Comparison of ENCODE assay signal across 12 cellular contexts in genomic region chr1:93471911-93472310, GRCh38. TPM values are rescaled to one million over a fixed set of nuclear protein-coding genes. Genes with fewer than 3 reads are reported as not detected.
DNase-seq lines count a peak whose midpoint lies in the region; ATAC-seq, FAIRE-seq and TF ChIP-seq lines count a peak whose summit lies in the region.
"Had no signal": no experiment of that assay in that cellular context is flagged by ENCODE, and none has a peak within 500 bp of the region (broad histone marks: within the 10 kb centered on the region; RNA-seq: fewer than 3 reads in every experiment).

No MANE protein-coding gene starts in this region.

- H3K9me1 ChIP-seq in endothelial cell of umbilical vein (replicated peaks; ENCODE audit: control insufficient read depth, extremely low read depth, insufficient read depth, low read length): peaks cover 1% of the 10 kb centered on the region

- TF ChIP-seq POLR2A in endothelial cell of umbilical vein (IDR thresholded peaks at IDR 0.05; ENCODE audit: low read depth, low read length): no peak

- H3K4me2 ChIP-seq in endothelial cell of umbilical vein (ENCODE audit: insufficient read depth, low read length): peak overlapping the region; percentile 52

- CTCF ChIA-PET in endothelial cell of umbilical vein (lab: Charles Lee): interaction anchor here (1.1 kb wide), 1 partner anchor 14 kb away, joined by 3 read pairs; no protein-coding TSS in a partner anchor
- CTCF ChIA-PET in activated CD8-positive, alpha-beta T cell treated with anti-CD3 and anti-CD28 coated beads, Interleukin-2, amount 10 ng/mL, durations not matched to agents 7 days and 5 days (lab: Charles Lee): no interaction called here

- peaks cover 79% of the 10 kb centered on the region for H3K79me2 ChIP-seq in endothelial cell of umbilical vein (ENCODE audit: control insufficient read depth, insufficient read depth, low read length)

- H4K20me1 ChIP-seq in endothelial cell of umbilical vein (replicated peaks; ENCODE audit: control insufficient read depth, extremely low read depth, insufficient read depth, low read length): peaks cover 24% of the 10 kb centered on the region

- H3K36me3 ChIP-seq in endothelial cell of umbilical vein (ENCODE audit: control insufficient read depth in 2 of 2, extremely low read depth in 1 of 2, insufficient read depth in 2 of 2, low read length in 2 of 2) (no peaks in the 10 kb centered on the region), small intestine (ENCODE audit: control insufficient read depth in 2 of 2, insufficient read depth in 2 of 2, low read length in 2 of 2) (no peaks in the 10 kb centered on the region)

- H3K4me1 Mint-ChIP-seq in osteocyte (ENCODE audit: unreplicated experiment): peaks cover 37% of the 10 kb centered on the region
- no peaks in the 10 kb centered on the region for H3K4me1 Mint-ChIP-seq in activated CD8-positive, alpha-beta T cell treated with anti-CD3 and anti-CD28 coated beads, Interleukin-2, amount 10 ng/mL, durations not matched to agents 7 days and 5 days (ENCODE audit: low read depth)

- H3K9ac ChIP-seq in endothelial cell of umbilical vein (replicated peaks; ENCODE audit: extremely low read depth, insufficient read depth, low read length): no peak overlapping the region

- BruUV-seq in endothelial cell of umbilical vein (replicated peaks; lab: Mats Ljungman, UMichigan): no TSS peak

- H3K27me3 ChIP-seq in endothelial cell of umbilical vein (ENCODE audit: control insufficient read depth in 2 of 2, insufficient read depth in 2 of 2, low read length in 2 of 2): no peaks in the 10 kb centered on the region
- H3K27me3 ChIP-seq in small intestine (ENCODE audit: control insufficient read depth in 2 of 2, insufficient read depth in 2 of 2, low read length in 2 of 2): no peaks in the 10 kb centered on the region

- 38 to 63% (median 41%) methylated on average over 1 of the region's 1 CpG for WGBS in small intestine, 3 donors

- peaks cover 14% of the 10 kb centered on the region for H3K4me1 ChIP-seq in endothelial cell of umbilical vein (ENCODE audit: control insufficient read depth, extremely low read depth, insufficient read depth, low read length)
- peaks cover 0 to 2% of the 10 kb centered on the region in 2 donors for H3K4me1 ChIP-seq in small intestine (ENCODE audit: control insufficient read depth in 2 of 2, insufficient read depth in 1 of 2, low read depth in 1 of 2, low read length in 1 of 2)

- DNase-seq in ELR (ENCODE audit: low read depth) (peak; percentile 24), NCI-H226 (peak; percentile 68), endothelial cell of umbilical vein (ENCODE audit: low read depth, low spot score) (peak; percentile 86), osteocyte (ENCODE audit: extremely low spot score, unreplicated experiment) (no peak), SIG-M5 treated with dmso at 0.1 percent for 504 hours (lab: John Stamatoyannopoulos, UW; ENCODE audit: unreplicated experiment) (no peak), T1000 (lab: John Stamatoyannopoulos, UW) (no peak), small intestine (no peak)
- no peak for DNase-seq in activated CD8-positive, alpha-beta T cell treated with anti-CD3 and anti-CD28 coated beads, Interleukin-2, amount 10 ng/mL, durations not matched to agents 7 days and 5 days
- DNase-seq: aorta; islet precursor cell; NCI-H2081; stimulated activated naive B cell treated with anti-CD40 and anti-IgM and Interleukin-4, amounts not matched to agents 10 μg/mL and 1 μg/mL and 100 μg/mL, for 72 hours had no signal

- H3K27ac ChIP-seq in endothelial cell of umbilical vein (ENCODE audit: insufficient read depth, low read depth, low read length) (no peak overlapping the region), small intestine (ENCODE audit: low read depth in 1 of 2, low read length in 1 of 2) (no peak overlapping the region)

- peaks cover 5% of the 10 kb centered on the region for H3K9me3 Mint-ChIP-seq in osteocyte (ENCODE audit: unreplicated experiment)
- H3K9me3 Mint-ChIP-seq in activated CD8-positive, alpha-beta T cell treated with anti-CD3 and anti-CD28 coated beads, Interleukin-2, amount 10 ng/mL, durations not matched to agents 7 days and 5 days (ENCODE audit: insufficient read depth): no peaks in the 10 kb centered on the region

- H3K9me3 ChIP-seq in endothelial cell of umbilical vein (replicated peaks; ENCODE audit: control insufficient read depth, insufficient read depth, low read length): no peaks in the 10 kb centered on the region
- H3K9me3 ChIP-seq in small intestine (ENCODE audit: control insufficient read depth, low read depth): no peaks in the 10 kb centered on the region

- no peak for ATAC-seq in activated CD8-positive, alpha-beta T cell treated with anti-CD3 and anti-CD28 coated beads, Interleukin-2, amount 10 ng/mL, durations not matched to agents 7 days and 5 days
- ATAC-seq: stimulated activated naive B cell treated with anti-CD40 and anti-IgM and Interleukin-4, amounts not matched to agents 10 μg/mL and 1 μg/mL and 100 μg/mL, for 72 hours had no signal

- H3K4me3 Mint-ChIP-seq in osteocyte (ENCODE audit: unreplicated experiment): no peak overlapping the region
- no peak overlapping the region for H3K4me3 Mint-ChIP-seq in activated CD8-positive, alpha-beta T cell treated with anti-CD3 and anti-CD28 coated beads, Interleukin-2, amount 10 ng/mL, durations not matched to agents 7 days and 5 days
- H3K4me3 Mint-ChIP-seq: stimulated activated naive B cell treated with anti-CD40 and anti-IgM and Interleukin-4, amounts not matched to agents 10 μg/mL and 1 μg/mL and 100 μg/mL, for 72 hours had no signal

- peaks cover 7% of the 10 kb centered on the region for H3K36me3 Mint-ChIP-seq in osteocyte (ENCODE audit: unreplicated experiment)
- no peaks in the 10 kb centered on the region for H3K36me3 Mint-ChIP-seq in activated CD8-positive, alpha-beta T cell treated with anti-CD3 and anti-CD28 coated beads, Interleukin-2, amount 10 ng/mL, durations not matched to agents 7 days and 5 days (ENCODE audit: low read depth)

- H3K4me3 ChIP-seq in endothelial cell of umbilical vein (replicated peaks in 1 of 3; ENCODE audit: insufficient read depth in 1 of 3, low read depth in 1 of 3, low read length in 3 of 3): no peak overlapping the region
- no peak overlapping the region for H3K4me3 ChIP-seq in small intestine (ENCODE audit: low read depth in 1 of 2, low read length in 2 of 2)

- POLR2A ChIA-PET in endothelial cell of umbilical vein (lab: Charles Lee): interaction anchor here (0.6 kb wide), 1 partner anchor 16 kb away, joined by 3 read pairs; no protein-coding TSS in a partner anchor
- POLR2A ChIA-PET in activated CD8-positive, alpha-beta T cell treated with anti-CD3 and anti-CD28 coated beads, Interleukin-2, amount 10 ng/mL, durations not matched to agents 7 days and 5 days (lab: Charles Lee): no interaction called here

- H3K27ac Mint-ChIP-seq in osteocyte (ENCODE audit: unreplicated experiment): peak overlapping the region; percentile 45
- no peak overlapping the region for H3K27ac Mint-ChIP-seq in activated CD8-positive, alpha-beta T cell treated with anti-CD3 and anti-CD28 coated beads, Interleukin-2, amount 10 ng/mL, durations not matched to agents 7 days and 5 days
- H3K27ac Mint-ChIP-seq: stimulated activated naive B cell treated with anti-CD40 and anti-IgM and Interleukin-4, amounts not matched to agents 10 μg/mL and 1 μg/mL and 100 μg/mL, for 72 hours had no signal

- intact Hi-C loops in endothelial cell of umbilical vein (cut with micrococcal nuclease): no loop called here

- no peaks in the 10 kb centered on the region for H3K27me3 Mint-ChIP-seq in osteocyte (ENCODE audit: unreplicated experiment)
- peaks cover 6% of the 10 kb centered on the region for H3K27me3 Mint-ChIP-seq in activated CD8-positive, alpha-beta T cell treated with anti-CD3 and anti-CD28 coated beads, Interleukin-2, amount 10 ng/mL, durations not matched to agents 7 days and 5 days (ENCODE audit: low read depth)
- H3K27me3 Mint-ChIP-seq: stimulated activated naive B cell treated with anti-CD40 and anti-IgM and Interleukin-4, amounts not matched to agents 10 μg/mL and 1 μg/mL and 100 μg/mL, for 72 hours had no signal

- FAIRE-seq in endothelial cell of umbilical vein (lab: Jason Lieb, UNC) (peak; percentile 61), small intestine (lab: Jason Lieb, UNC) (no peak)

- no peak overlapping the region for H2AFZ ChIP-seq in endothelial cell of umbilical vein (ENCODE audit: low read depth, low read length)

- TF ChIP-seq CTCF in endothelial cell of umbilical vein (IDR thresholded peaks at IDR 0.05; ENCODE audit: extremely low read depth in 1 of 2, insufficient read depth in 1 of 2, low read depth in 1 of 2, low read length in 2 of 2) (no peak), osteocyte (IDR thresholded peaks at IDR 0.05) (no peak)

- dilution Hi-C loops in endothelial cell of umbilical vein (cut with MboI; ENCODE audit: extremely low pct_ligation_motif_present, low sequenced_read_pairs): no loop called here

TF ChIP-seq in endothelial cell of umbilical vein, 7 proteins besides CTCF, POLR2A, EP300 and RAD21:
- TF ChIP-seq GATA2 (IDR thresholded peaks at IDR 0.05; ENCODE audit: insufficient read depth, insufficient read length, low read depth, low read length) (peak; percentile 67), MYC (IDR thresholded peaks at IDR 0.05; ENCODE audit: low read depth, low read length) (no peak), FOS (IDR thresholded peaks at IDR 0.05; ENCODE audit: borderline replicate concordance, insufficient read depth, low read length) (peak; percentile 20)

RNA-seq across cellular contexts. Expression of gene FNBP1L, which starts 24.0 kb away (rescaled TPM):
- 56.4 and 56.5 TPM in 2 replicates for total RNA-seq in endothelial cell of umbilical vein
- polyA plus RNA-seq in endothelial cell of umbilical vein: 23.3 and 28.1 TPM in 2 replicates
- 25.2 and 25.4 TPM in 2 replicates for polyA plus RNA-seq in endothelial cell of umbilical vein (2011; cell fraction: cytosol; rRNA removed)
- polyA plus RNA-seq in endothelial cell of umbilical vein (2011; cell fraction: nucleus; rRNA removed): 52.9 and 74.4 TPM in 2 replicates
- polyA plus RNA-seq in endothelial cell of umbilical vein (2012): 41.1 and 50.1 TPM in 2 replicates
- 51.4 and 57.2 TPM in 2 replicates for polyA minus RNA-seq in endothelial cell of umbilical vein
- polyA minus RNA-seq in endothelial cell of umbilical vein (2011; cell fraction: cytosol; rRNA and poly(A)+ RNA removed): 9.4 TPM
- 87.4 and 109 TPM in 2 replicates for polyA minus RNA-seq in endothelial cell of umbilical vein (2011; cell fraction: nucleus; rRNA and poly(A)+ RNA removed)
- total RNA-seq in osteocyte: 60.9 and 63.3 TPM in 2 replicates
- under 1 TPM in 1 of 2 experiments, not detected in 1; 0.10 TPM for total RNA-seq in activated CD8-positive, alpha-beta T cell treated with anti-CD3 and anti-CD28 coated beads, Interleukin-2, amount 10 ng/mL, durations not matched to agents 7 days and 5 days
- 10 to 100 TPM; 19.7 to 44.7 (median 25.1) TPM for polyA plus RNA-seq in small intestine

Comparison
In these comparisons a context has a peak if more than half of its experiments do, and no peak if none do; other contexts are left out.
1. DNase-seq: peak in ELR (single experiment), NCI-H226 (single experiment) and endothelial cell of umbilical vein (single experiment); none in osteocyte (single experiment), SIG-M5 treated with dmso at 0.1 percent for 504 hours (single experiment), T1000 (single experiment), activated CD8-positive, alpha-beta T cell treated with anti-CD3 and anti-CD28 coated beads, Interleukin-2, amount 10 ng/mL, durations not matched to agents 7 days and 5 days (single experiment) and small intestine (single experiment).
2. RNA of gene FNBP1L, which starts 24.0 kb away (total RNA-seq): 60.9 to 63.3 TPM in osteocyte and 56.4 to 56.5 TPM in endothelial cell of umbilical vein; 0.10 TPM in activated CD8-positive, alpha-beta T cell treated with anti-CD3 and anti-CD28 coated beads, Interleukin-2, amount 10 ng/mL, durations not matched to agents 7 days and 5 days; every median in the first group is over 10 times any median in the second.